17 cellular contexts compared by ENCODE assay signal in the genomic region with DNA sequence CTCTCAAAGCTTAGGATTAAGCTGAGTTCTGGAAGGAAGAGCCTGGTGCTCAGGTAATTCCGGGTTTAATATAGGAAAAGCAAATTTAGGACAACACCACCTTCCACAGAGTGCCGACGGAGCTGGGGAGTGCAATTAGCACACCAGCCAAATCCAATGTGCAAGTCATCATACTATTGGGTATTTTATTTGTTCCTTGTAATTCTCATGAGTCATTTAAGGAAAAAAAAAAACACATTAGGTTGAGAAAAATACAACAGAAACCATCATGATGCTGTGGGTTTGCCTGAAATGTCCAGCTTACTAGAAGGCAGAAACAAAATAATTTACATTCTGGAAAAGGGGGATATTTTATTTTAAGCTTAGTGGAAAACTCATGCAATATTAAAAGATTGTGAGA.
DNase-seq lines count a peak whose midpoint lies in the region; ATAC-seq, FAIRE-seq and TF ChIP-seq lines count a peak whose summit lies in the region.
"Had no signal": no experiment of that assay in that cellular context is flagged by ENCODE, and none has a peak within 500 bp of the region (broad histone marks: within the 10 kb centered on the region; RNA-seq: fewer than 3 reads in every experiment).

No MANE protein-coding gene starts in this region.

- no peaks in the 10 kb centered on the region for H3K9me3 ChIP-seq in trophoblast cell (ENCODE audit: insufficient read depth, low read depth, low read length)
- H3K9me3 ChIP-seq: MG63 had no signal

- no peak overlapping the region for H3K18ac ChIP-seq in trophoblast cell (ENCODE audit: low read length)

- no peaks in the 10 kb centered on the region for H3K79me2 ChIP-seq in trophoblast cell (ENCODE audit: control insufficient read depth, insufficient read depth, low read length, poor library complexity)

- no peak overlapping the region for H3K27ac ChIP-seq in foreskin keratinocyte
- H3K27ac ChIP-seq in trophoblast cell (ENCODE audit: low read depth, low read length): no peak overlapping the region
- H3K27ac ChIP-seq: PC-9 had no signal

- H3K4me1 ChIP-seq in foreskin keratinocyte (no peaks in the 10 kb centered on the region), trophoblast cell (ENCODE audit: control insufficient read depth in 1 of 2, insufficient read depth in 2 of 2, low read length in 2 of 2) (no peaks in the 10 kb centered on the region)

- H2BK12ac ChIP-seq in trophoblast cell (ENCODE audit: low read length): no peak overlapping the region

- no peak overlapping the region for H4K8ac ChIP-seq in trophoblast cell (ENCODE audit: low read depth, low read length)

- H2AK5ac ChIP-seq in trophoblast cell (ENCODE audit: low read length): no peak overlapping the region

- H3K9me3 Mint-ChIP-seq in HFFc6: peaks cover 13% of the 10 kb centered on the region; the same call in 1 of the 2 replicates
- no peaks in the 10 kb centered on the region for H3K9me3 Mint-ChIP-seq in chondrocyte (ENCODE audit: low read depth)
- no peaks in the 10 kb centered on the region for H3K9me3 Mint-ChIP-seq in progenitor cell of endocrine pancreas (ENCODE audit: low read depth)

- H3K36me3 Mint-ChIP-seq in HFFc6 (ENCODE audit: low read depth) (no peaks in the 10 kb centered on the region), chondrocyte (ENCODE audit: low read depth) (no peaks in the 10 kb centered on the region), progenitor cell of endocrine pancreas (ENCODE audit: insufficient read depth) (no peaks in the 10 kb centered on the region)
- H3K36me3 Mint-ChIP-seq: CD4-positive, CD25-positive, alpha-beta regulatory T cell had no signal

- no peak for FAIRE-seq in frontal cortex (lab: Jason Lieb, UNC)
- FAIRE-seq: GM12891, GM19239 had no signal

- WGBS in trophoblast cell (ENCODE audit: extremely low coverage, insufficient coverage, insufficient read length): no CpG with 5 or more reads among the region's 3 CpGs

- no peak overlapping the region for H2AFZ ChIP-seq in trophoblast cell (ENCODE audit: insufficient read depth, low read length, poor library complexity)
- H2AFZ ChIP-seq: PC-9 had no signal

- no peak overlapping the region for H3K23ac ChIP-seq in trophoblast cell (ENCODE audit: low read length)

- H3K36me3 ChIP-seq in trophoblast cell (ENCODE audit: control insufficient read depth in 1 of 2, insufficient read depth in 2 of 2, low read length in 2 of 2): no peaks in the 10 kb centered on the region
- H3K36me3 ChIP-seq: MG63 had no signal

- H3K4me1 Mint-ChIP-seq in HFFc6 (ENCODE audit: low read depth) (peaks cover 14% of the 10 kb centered on the region; the same call in 1 of the 2 replicates), chondrocyte (ENCODE audit: low read depth) (peaks cover 26% of the 10 kb centered on the region), progenitor cell of endocrine pancreas (ENCODE audit: low read depth) (no peaks in the 10 kb centered on the region)
- H3K4me1 Mint-ChIP-seq: CD4-positive, CD25-positive, alpha-beta regulatory T cell had no signal

- H3K27me3 Mint-ChIP-seq in HFFc6 (ENCODE audit: insufficient read depth): peaks cover 1% of the 10 kb centered on the region
- no peaks in the 10 kb centered on the region for H3K27me3 Mint-ChIP-seq in chondrocyte (ENCODE audit: low read depth)
- H3K27me3 Mint-ChIP-seq in progenitor cell of endocrine pancreas: peaks cover 13% of the 10 kb centered on the region
- H3K27me3 Mint-ChIP-seq: CD4-positive, CD25-positive, alpha-beta regulatory T cell had no signal

- TF ChIP-seq CTCF in HFFc6 (IDR thresholded peaks at IDR 0.05): no peak
- TF ChIP-seq CTCF in chondrocyte (IDR thresholded peaks at IDR 0.05): no peak
- TF ChIP-seq CTCF in foreskin keratinocyte (conservative IDR thresholded peaks at IDR 0.05): no peak
- TF ChIP-seq CTCF in progenitor cell of endocrine pancreas (IDR thresholded peaks at IDR 0.05; ENCODE audit: unreplicated experiment): no peak

- ATAC-seq in foreskin keratinocyte: peak; percentile 20
- ATAC-seq in GM21360 (IDR thresholded peaks at IDR 0.05; ENCODE audit: unreplicated experiment): no peak

- H2BK120ac ChIP-seq in trophoblast cell (ENCODE audit: insufficient read depth, low read length, poor library complexity): no peak overlapping the region

- DNase-seq in HFFc6 (no peak), chondrocyte (ENCODE audit: low spot score) (no peak), foreskin keratinocyte (no peak), progenitor cell of endocrine pancreas (ENCODE audit: low spot score, unreplicated experiment) (no peak), trophoblast cell (no peak), frontal cortex (ENCODE audit: low spot score in 2 of 2) (no peak)
- DNase-seq: AML-193; CD4-positive, CD25-positive, alpha-beta regulatory T cell; DMS79; GOT3; NCI-H1092 treated with DMSO at 0.1 percent for 48 hours; NCI-H1694 treated with DMSO at 0.1 percent for 48 hours; PC-9 had no signal

- no peak overlapping the region for H4K91ac ChIP-seq in trophoblast cell (ENCODE audit: low read depth, low read length)

- peak overlapping the region; percentile 68; the same call in 1 of the 2 replicates for H3K27ac Mint-ChIP-seq in HFFc6
- peak overlapping the region; percentile 58 for H3K27ac Mint-ChIP-seq in chondrocyte (ENCODE audit: unreplicated experiment)
- H3K27ac Mint-ChIP-seq in progenitor cell of endocrine pancreas: no peak overlapping the region
- H3K27ac Mint-ChIP-seq: CD4-positive, CD25-positive, alpha-beta regulatory T cell had no signal

- H3K79me1 ChIP-seq in trophoblast cell (ENCODE audit: low read length): no peaks in the 10 kb centered on the region

- no peak overlapping the region for H3K4ac ChIP-seq in trophoblast cell (ENCODE audit: low read depth, low read length)

- H4K12ac ChIP-seq in trophoblast cell (ENCODE audit: low read depth, low read length): no peak overlapping the region

- no peak overlapping the region for H3K9ac ChIP-seq in trophoblast cell (ENCODE audit: low read length)

- H3K4me3 ChIP-seq in trophoblast cell (ENCODE audit: low read depth, low read length): no peak overlapping the region
- H3K4me3 ChIP-seq: MG63, PC-9 had no signal

- no peak overlapping the region for H2BK5ac ChIP-seq in trophoblast cell (ENCODE audit: low read depth, low read length, poor library complexity)

- H3K4me3 Mint-ChIP-seq in HFFc6: peak overlapping the region; percentile 55; the same call in 1 of the 2 replicates
- no peak overlapping the region for H3K4me3 Mint-ChIP-seq in chondrocyte (ENCODE audit: unreplicated experiment)
- no peak overlapping the region for H3K4me3 Mint-ChIP-seq in progenitor cell of endocrine pancreas (ENCODE audit: low read depth)
- H3K4me3 Mint-ChIP-seq: CD4-positive, CD25-positive, alpha-beta regulatory T cell had no signal

- H3K27me3 ChIP-seq in foreskin keratinocyte (no peaks in the 10 kb centered on the region), trophoblast cell (ENCODE audit: insufficient read depth, low read length) (no peaks in the 10 kb centered on the region)
- H3K27me3 ChIP-seq: MG63 had no signal

- no peak overlapping the region for H3K4me2 ChIP-seq in trophoblast cell (ENCODE audit: low read length)
- H3K4me2 ChIP-seq: PC-9 had no signal

- H3K14ac ChIP-seq in trophoblast cell (ENCODE audit: low read length): no peak overlapping the region
